ENCODE assay signal across 9 cellular contexts in genomic region chr16:17369441-17369951, GRCh38.
DNase-seq lines count a peak whose midpoint lies in the region; ATAC-seq and TF ChIP-seq lines count a peak whose summit lies in the region.
"Had no signal": no experiment of that assay in that cellular context is flagged by ENCODE, and none has a peak within 500 bp of the region (broad histone marks: within the 10 kb centered on the region; RNA-seq: fewer than 3 reads in every experiment).

No MANE protein-coding gene starts in this region.

- H3K36me3 ChIP-seq in Caco-2 (ENCODE audit: control insufficient read depth, insufficient read depth, low read length) = no peaks in the 10 kb centered on the region

- H3K27ac Mint-ChIP-seq in glutamatergic neuron (ENCODE audit: unreplicated experiment) (peak overlapping the region; percentile 44), Caco-2 (ENCODE audit: unreplicated experiment) (no peak overlapping the region)

- H3K9me3 Mint-ChIP-seq in glutamatergic neuron (ENCODE audit: unreplicated experiment) (no peaks in the 10 kb centered on the region), Caco-2 (ENCODE audit: unreplicated experiment) (no peaks in the 10 kb centered on the region)

- no peaks in the 10 kb centered on the region for H3K27me3 ChIP-seq in Caco-2 (replicated peaks; ENCODE audit: control insufficient read depth, insufficient read depth, low read length)

- POLR2A ChIA-PET in Caco-2 (lab: Charles Lee) = no interaction called here

- no peak for TF ChIP-seq POLR2A in GM18505 (IDR thresholded peaks at IDR 0.05; ENCODE audit: borderline replicate concordance, extremely low read depth, insufficient read depth, insufficient read length)

- CTCF ChIA-PET in Caco-2 (lab: Charles Lee) = no interaction called here

- H3K36me3 Mint-ChIP-seq in glutamatergic neuron (ENCODE audit: unreplicated experiment) (no peaks in the 10 kb centered on the region), Caco-2 (ENCODE audit: insufficient read depth, unreplicated experiment) (no peaks in the 10 kb centered on the region)

- H3K4me1 Mint-ChIP-seq in glutamatergic neuron (ENCODE audit: low read depth, unreplicated experiment) = peaks cover 37% of the 10 kb centered on the region
- H3K4me1 Mint-ChIP-seq in Caco-2 (ENCODE audit: low read depth, unreplicated experiment) = no peaks in the 10 kb centered on the region

- intact Hi-C loops in Caco-2 (cut with micrococcal nuclease; ENCODE audit: unreplicated experiment) = no loop called here

- BruUV-seq in Caco-2 (replicated peaks; lab: Mats Ljungman, UMichigan) = no TSS peak

- TF ChIP-seq CTCF in glutamatergic neuron (IDR thresholded peaks at IDR 0.05; ENCODE audit: partially characterized antibody, unreplicated experiment) = no peak
- no peak for TF ChIP-seq CTCF in Caco-2 (IDR thresholded peaks at IDR 0.05; ENCODE audit: insufficient read depth in 1 of 2, low read depth in 1 of 2, low read length in 1 of 2, severe bottlenecking in 1 of 2, unreplicated experiment in 1 of 2)

- peak; percentile 73 for DNase-seq in Jurkat, Clone E6-1 (ENCODE audit: low read depth, low spot score)
- DNase-seq in activated CD8-positive, alpha-beta memory T cell treated with anti-CD3 and anti-CD28 coated beads for 24 hours = peak; percentile 81
- DNase-seq in glutamatergic neuron (no peak), Caco-2 (no peak)
- peak; percentile 17 to 27 for DNase-seq in stimulated activated CD4-positive, alpha-beta T cell treated with anti-CD3 and anti-CD28 coated beads, Interleukin-1b, Interleukin-23, amount 100 ng/mL, for 4 hours (ENCODE audit: low read depth in 2 of 2)

- H3K9me3 ChIP-seq in Caco-2 = no peaks in the 10 kb centered on the region

- no peaks in the 10 kb centered on the region for H3K4me1 ChIP-seq in Caco-2

- H3K4me3 Mint-ChIP-seq in glutamatergic neuron (ENCODE audit: unreplicated experiment) (no peak overlapping the region), Caco-2 (ENCODE audit: unreplicated experiment) (no peak overlapping the region)

- peak; percentile 82 for ATAC-seq in GM18505 (IDR thresholded peaks at IDR 0.05; ENCODE audit: unreplicated experiment)
- ATAC-seq in HG03025 (IDR thresholded peaks at IDR 0.05; ENCODE audit: low FRiP score, unreplicated experiment) = no peak
- ATAC-seq in GM19397 (IDR thresholded peaks at IDR 0.05; ENCODE audit: unreplicated experiment) = no peak
- ATAC-seq: HCT116 had no signal

- H3K27me3 Mint-ChIP-seq in glutamatergic neuron (ENCODE audit: unreplicated experiment) (no peaks in the 10 kb centered on the region), Caco-2 (ENCODE audit: insufficient read depth, unreplicated experiment) (no peaks in the 10 kb centered on the region)

- peak overlapping the region; percentile 41 for H3K4me3 ChIP-seq in Jurkat, Clone E6-1 (ENCODE audit: low read length)
- H3K4me3 ChIP-seq in Caco-2 (ENCODE audit: low read depth, low read length) = no peak overlapping the region

Comparison
In these comparisons a context has a peak if more than half of its experiments do, and no peak if none do; other contexts are left out.
1. DNase-seq: peak in Jurkat, Clone E6-1 (single experiment), activated CD8-positive, alpha-beta memory T cell treated with anti-CD3 and anti-CD28 coated beads for 24 hours (single experiment) and stimulated activated CD4-positive, alpha-beta T cell treated with anti-CD3 and anti-CD28 coated beads, Interleukin-1b, Interleukin-23, amount 100 ng/mL, for 4 hours (2 of 2); none in glutamatergic neuron (single experiment) and Caco-2 (0 of 2).